ENCODE assay signal across 7 cellular contexts in the genomic region with DNA sequence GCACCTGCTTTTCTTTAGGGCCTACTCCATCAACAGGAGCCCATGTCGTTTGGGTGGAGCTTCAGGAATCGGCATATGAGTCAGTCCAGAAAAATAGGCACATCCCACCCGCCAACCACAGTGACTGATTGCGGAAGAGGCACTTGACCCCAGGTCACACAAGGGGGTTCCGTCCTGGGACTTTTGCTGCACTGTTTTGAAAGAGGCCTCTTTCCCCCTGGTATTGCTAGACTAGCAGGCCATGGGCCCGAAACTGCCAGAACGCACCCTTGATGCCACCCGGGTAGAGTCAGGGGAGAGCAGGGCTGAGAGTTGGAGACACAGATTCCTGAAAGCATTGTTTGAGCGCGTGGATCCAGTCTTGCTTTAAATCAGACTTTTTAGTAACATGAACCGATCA. TPM values are rescaled to one million over a fixed set of nuclear protein-coding genes. Genes with fewer than 3 reads are reported as not detected.
DNase-seq lines count a peak whose midpoint lies in the region; FAIRE-seq and TF ChIP-seq lines count a peak whose summit lies in the region.

No MANE protein-coding gene starts in this region.

- no peaks in the 10 kb centered on the region for H3K9me3 Mint-ChIP-seq in Calu3 (ENCODE audit: low read depth, unreplicated experiment)

- TF ChIP-seq POLR2A in NB4 (IDR thresholded peaks at IDR 0.05; ENCODE audit: extremely low read depth, insufficient read length) (no peak), sigmoid colon (IDR thresholded peaks at IDR 0.05) (no peak)

- no peak for FAIRE-seq in D721Med (lab: Jason Lieb, UNC)

- H4K20me1 ChIP-seq in GM23248 (ENCODE audit: insufficient read depth): no peaks in the 10 kb centered on the region

- H3K4me3 ChIP-seq in GM23248 (no peak overlapping the region), NB4 (ENCODE audit: low read depth, low read length) (peak overlapping the region; percentile 59), esophagus (ENCODE audit: low read depth in 1 of 2, low read length in 2 of 2) (no peak overlapping the region), sigmoid colon (no peak overlapping the region)

- intact Hi-C loops in sigmoid colon (cut with DNase I): no loop called here
- intact Hi-C loops in Calu3 (cut with micrococcal nuclease; ENCODE audit: unreplicated experiment): no loop called here

- H3K4me1 Mint-ChIP-seq in Calu3 (ENCODE audit: low read depth, unreplicated experiment): no peaks in the 10 kb centered on the region

- 66 to 70% methylated on average over 11 of the region's 11 CpGs for WGBS in GM23248 (ENCODE audit: low coverage in 1 of 2, low lambda C conversion rate in 2 of 2, missing lambda C conversion rate in 2 of 2), 2 experiments
- 57 to 73% methylated on average over 11 of the region's 11 CpGs for WGBS in esophagus, 2 donors
- WGBS in sigmoid colon, 2 donors: 73 to 78% methylated on average over 11 of the region's 11 CpGs

- H3K9me3 ChIP-seq in GM23248 (ENCODE audit: low read depth) (no peaks in the 10 kb centered on the region), esophagus (ENCODE audit: control insufficient read depth in 2 of 2, insufficient read depth in 1 of 2, low read depth in 1 of 2, low read length in 1 of 2) (no peaks in the 10 kb centered on the region), sigmoid colon (no peaks in the 10 kb centered on the region)

- H3K27me3 Mint-ChIP-seq in Calu3 (ENCODE audit: unreplicated experiment): peaks cover 6% of the 10 kb centered on the region

- H3K4me3 Mint-ChIP-seq in Calu3 (ENCODE audit: low read depth, unreplicated experiment): no peak overlapping the region

- no TSS peak for BruUV-seq in Calu3 (replicated peaks; lab: Mats Ljungman, UMichigan)

- no peaks in the 10 kb centered on the region for H3K36me3 Mint-ChIP-seq in Calu3 (ENCODE audit: insufficient read depth, unreplicated experiment)

- TF ChIP-seq CTCF in NB4 (IDR thresholded peaks at IDR 0.05; ENCODE audit: low read depth, low read length) (no peak), sigmoid colon (IDR thresholded peaks at IDR 0.05) (no peak), Calu3 (IDR thresholded peaks at IDR 0.05; ENCODE audit: unreplicated experiment) (no peak), D721Med (IDR thresholded peaks at IDR 0.05; ENCODE audit: insufficient read depth, missing control alignments) (no peak)

- no peaks in the 10 kb centered on the region for H3K79me2 ChIP-seq in GM23248 (ENCODE audit: insufficient read depth)

- in situ Hi-C loops in GM23248 (cut with MboI): no loop called here

- H3K4me1 ChIP-seq in GM23248 (ENCODE audit: insufficient read depth): no peaks in the 10 kb centered on the region
- peaks cover 0 to 4% of the 10 kb centered on the region in 2 donors for H3K4me1 ChIP-seq in esophagus (ENCODE audit: control insufficient read depth in 2 of 2, insufficient read depth in 2 of 2, low read length in 1 of 2)
- peaks cover 0 to 19% (median 12%) of the 10 kb centered on the region in 4 donors for H3K4me1 ChIP-seq in sigmoid colon

- H3F3A ChIP-seq in GM23248 (ENCODE audit: insufficient read depth): no peaks in the 10 kb centered on the region

- H3K4me2 ChIP-seq in GM23248 (ENCODE audit: unreplicated experiment): no peak overlapping the region

- H3K36me3 ChIP-seq in GM23248 (ENCODE audit: low read depth) (no peaks in the 10 kb centered on the region), esophagus (ENCODE audit: control insufficient read depth in 2 of 2, insufficient read depth in 2 of 2, low read length in 1 of 2) (no peaks in the 10 kb centered on the region), sigmoid colon (no peaks in the 10 kb centered on the region)

- H3K9ac ChIP-seq in GM23248: no peak overlapping the region

- no peaks in the 10 kb centered on the region for H3K27me3 ChIP-seq in GM23248 (replicated peaks; ENCODE audit: insufficient read depth)
- no peaks in the 10 kb centered on the region for H3K27me3 ChIP-seq in esophagus (ENCODE audit: control insufficient read depth in 1 of 2, insufficient read depth in 2 of 2, low read length in 2 of 2)
- H3K27me3 ChIP-seq in sigmoid colon: no peaks in the 10 kb centered on the region

- CTCF ChIA-PET in Calu3 (lab: Charles Lee): no interaction called here

- H3K27ac ChIP-seq in GM23248: no peak overlapping the region
- peak overlapping the region; percentile 42 to 65 for H3K27ac ChIP-seq in esophagus (ENCODE audit: low read depth in 2 of 2, low read length in 1 of 2)
- H3K27ac ChIP-seq in sigmoid colon: peak overlapping the region; percentile 51 to 88 (median 77)

- H3K9me2 ChIP-seq in GM23248 (ENCODE audit: insufficient read depth): no peaks in the 10 kb centered on the region

- DNase-seq in GM23248 (peak; percentile 33), NB4 (ENCODE audit: low read depth) (peak; percentile 98), sigmoid colon (peak; percentile 79), Calu3 (no peak), D721Med (ENCODE audit: insufficient read length, low spot score) (no peak), SW480 (ENCODE audit: low spot score) (no peak)

- no peak overlapping the region for H3K27ac Mint-ChIP-seq in Calu3 (ENCODE audit: unreplicated experiment)

- TF ChIP-seq EP300 in sigmoid colon (IDR thresholded peaks at IDR 0.05): no peak

- H2AFZ ChIP-seq in GM23248: no peak overlapping the region

RNA-seq across cellular contexts. Expression of a gene that starts 19.3 kb away (rescaled TPM):
- total RNA-seq in GM23248 (2014; rRNA removed; shearing (Covaris generic)): 0.22 TPM in 1 of 2 replicates, not detected in the other
- polyA plus RNA-seq in GM23248 (2016; fragmentation: Nextera tagmentation; extraction: Ambion mirVana): not detected in 2 replicates
- under 1 TPM; 0.77 to 0.92 TPM for polyA plus RNA-seq in esophagus
- 1 to 10 TPM; 4.4 to 7.5 (median 5.9) TPM for total RNA-seq in sigmoid colon
- 1 to 10 TPM in 2 of 3 donors, under 1 TPM in 1; 0.60 to 6.5 (median 3.7) TPM for polyA plus RNA-seq in sigmoid colon
- 0.39 and 0.99 TPM in 2 replicates for total RNA-seq in Calu3 (2022)

RNA-seq across cellular contexts. Expression of a gene that starts 51.8 kb away (rescaled TPM):
- total RNA-seq in GM23248 (2014; rRNA removed; shearing (Covaris generic)): 7.2 and 10.7 TPM in 2 replicates
- polyA plus RNA-seq in GM23248 (2016; fragmentation: Nextera tagmentation; extraction: Ambion mirVana): 1.7 and 2.1 TPM in 2 replicates
- 1 to 10 TPM; 4.1 to 7.0 TPM for polyA plus RNA-seq in esophagus
- total RNA-seq in sigmoid colon: 10 to 100 TPM in 1 of 4 donors, 1 to 10 TPM in 3; 6.5 to 10.9 (median 8.1) TPM
- 1 to 10 TPM; 4.8 to 8.2 (median 5.1) TPM for polyA plus RNA-seq in sigmoid colon
- 10.8 and 12.1 TPM in 2 replicates for total RNA-seq in Calu3 (2022)

RNA-seq across cellular contexts. Expression of a gene that starts 51.9 kb away (rescaled TPM):
- total RNA-seq in GM23248 (2014; rRNA removed; shearing (Covaris generic)): 8.9 and 9.4 TPM in 2 replicates
- polyA plus RNA-seq in GM23248 (2016; fragmentation: Nextera tagmentation; extraction: Ambion mirVana): 9.3 and 12.7 TPM in 2 replicates
- polyA plus RNA-seq in esophagus: 10 to 100 TPM in 1 of 2 donors, 1 to 10 TPM in 1; 8.6 to 14.6 TPM
- total RNA-seq in sigmoid colon: 1 to 10 TPM; 2.9 to 7.2 (median 4.6) TPM
- polyA plus RNA-seq in sigmoid colon: 10 to 100 TPM in 1 of 3 donors, 1 to 10 TPM in 2; 6.2 to 11.4 (median 9.8) TPM
- 20.3 and 23.9 TPM in 2 replicates for total RNA-seq in Calu3 (2022)

Comparison
In these comparisons a context has a peak if more than half of its experiments do, and no peak if none do; other contexts are left out.
1. DNase-seq: peak in GM23248 (single experiment), NB4 (single experiment) and sigmoid colon (single experiment); none in Calu3 (single experiment), D721Med (single experiment) and SW480 (single experiment).